ENCODE assay signal across 1 cellular context in genomic region chr11:119101759-119102423, GRCh38.
TF ChIP-seq lines count a peak whose summit lies in the region.

Gene DPAGT1 (minus strand): TSS chr11:119101853. CDS start chr11:119101655, 198 bp downstream.

TF ChIP-seq in HepG2, 621 proteins besides CTCF, POLR2A, EP300 and RAD21 (continued from another document and continues in another):
- TF ChIP-seq ZBTB10 (CRISPR knock-in tag; IDR thresholded peaks at IDR 0.05; ENCODE audit: borderline replicate concordance): 0 out of 2 replicates have a peak, but pooled peaks have one; percentile 25
- peak; percentile 57; the same call in 1 of the 2 replicates for TF ChIP-seq ZNF639 (CRISPR knock-in tag; conservative IDR thresholded peaks at IDR 0.05)
- peak; percentile 43; the same call in 1 of the 2 replicates for TF ChIP-seq POLR2G (IDR thresholded peaks at IDR 0.05; ENCODE audit: low read depth, low read length)
- TF ChIP-seq ZBTB43 (CRISPR knock-in tag; conservative IDR thresholded peaks at IDR 0.05): peak; percentile 2; the same call in 1 of the 2 replicates
- TF ChIP-seq ATF1 (CRISPR knock-in tag; IDR thresholded peaks at IDR 0.05): peak; percentile 89
- TF ChIP-seq THAP8 (CRISPR knock-in tag; IDR thresholded peaks at IDR 0.05; ENCODE audit: borderline replicate concordance): no peak
- no peak for TF ChIP-seq HOXD1 (CRISPR knock-in tag; IDR thresholded peaks at IDR 0.05)
- 0 out of 2 replicates have a peak, but pooled peaks have one; percentile 34 for TF ChIP-seq KLF9 (CRISPR knock-in tag; IDR thresholded peaks at IDR 0.05; ENCODE audit: low read depth)
- 0 out of 2 replicates have a peak, but pooled peaks have one; percentile 0 for TF ChIP-seq ZC3H13 (CRISPR knock-in tag; IDR thresholded peaks at IDR 0.05)
- TF ChIP-seq NFKB2 (CRISPR knock-in tag; IDR thresholded peaks at IDR 0.05; ENCODE audit: borderline replicate concordance): 0 out of 2 replicates have a peak, but pooled peaks have one; percentile 5
- TF ChIP-seq AKNA (CRISPR knock-in tag; IDR thresholded peaks at IDR 0.05; ENCODE audit: borderline replicate concordance): no peak
- TF ChIP-seq ZNF709 (CRISPR knock-in tag; IDR thresholded peaks at IDR 0.05): peak; percentile 61; the same call in 1 of the 2 replicates
- peak; percentile 33; the same call in 1 of the 2 replicates for TF ChIP-seq ZNF335 (CRISPR knock-in tag; IDR thresholded peaks at IDR 0.05)
- TF ChIP-seq FOXK1 (CRISPR knock-in tag; IDR thresholded peaks at IDR 0.05; ENCODE audit: borderline replicate concordance, low read depth): peak; percentile 72; the same call in 1 of the 2 replicates
- no peak for TF ChIP-seq ZNF816 (CRISPR knock-in tag; IDR thresholded peaks at IDR 0.05; ENCODE audit: borderline replicate concordance)
- TF ChIP-seq MYC (CRISPR knock-in tag; IDR thresholded peaks at IDR 0.05; ENCODE audit: borderline replicate concordance): peak; percentile 89
- peak; percentile 8; the same call in 1 of the 2 replicates for TF ChIP-seq ZNF652 (CRISPR knock-in tag; IDR thresholded peaks at IDR 0.05; ENCODE audit: borderline replicate concordance, low read depth)
- TF ChIP-seq ZSCAN29 (CRISPR knock-in tag; conservative IDR thresholded peaks at IDR 0.05): peak; percentile 17; the same call in 1 of the 2 replicates
- peak; percentile 93 for TF ChIP-seq NR2C2 (CRISPR knock-in tag; IDR thresholded peaks at IDR 0.05; ENCODE audit: borderline replicate concordance)
- peak; percentile 95 for TF ChIP-seq EHMT2 (IDR thresholded peaks at IDR 0.05; ENCODE audit: borderline replicate concordance, low read depth, low read length)
- no peak for TF ChIP-seq HNRNPL (IDR thresholded peaks at IDR 0.05; ENCODE audit: low read depth, low read length)
- TF ChIP-seq ZNF572 (CRISPR knock-in tag; IDR thresholded peaks at IDR 0.05): no peak
- peak; percentile 53; the same call in 1 of the 2 replicates for TF ChIP-seq SNAPC5 (CRISPR knock-in tag; IDR thresholded peaks at IDR 0.05; ENCODE audit: borderline replicate concordance)
- no peak for TF ChIP-seq FOXP1 (IDR thresholded peaks at IDR 0.05)
- no peak; the same call in 1 of the 2 replicates for TF ChIP-seq FOXP1 (CRISPR knock-in tag; IDR thresholded peaks at IDR 0.05)
- TF ChIP-seq HDAC1 (CRISPR knock-in tag; IDR thresholded peaks at IDR 0.05): peak; percentile 73; the same call in 1 of the 2 replicates
- TF ChIP-seq BRF2 (CRISPR knock-in tag; IDR thresholded peaks at IDR 0.05): no peak
- TF ChIP-seq HDAC2 (CRISPR knock-in tag; IDR thresholded peaks at IDR 0.05): peak; percentile 15; the same call in 1 of the 2 replicates
- TF ChIP-seq ETV6 (CRISPR knock-in tag; conservative IDR thresholded peaks at IDR 0.05): 0 out of 2 replicates have a peak, but pooled peaks have one; percentile 81
- no peak for TF ChIP-seq GPBP1L1 (CRISPR knock-in tag; IDR thresholded peaks at IDR 0.05)
- TF ChIP-seq FOSL1 (CRISPR knock-in tag; IDR thresholded peaks at IDR 0.05; ENCODE audit: borderline replicate concordance): 0 out of 2 replicates have a peak, but pooled peaks have one; percentile 4
- TF ChIP-seq SATB2 (CRISPR knock-in tag; IDR thresholded peaks at IDR 0.05): 0 out of 2 replicates have a peak, but pooled peaks have one; percentile 29
- TF ChIP-seq PAXIP1 (CRISPR knock-in tag; conservative IDR thresholded peaks at IDR 0.05): no peak
- TF ChIP-seq MNT (IDR thresholded peaks at IDR 0.05): peak; percentile 68
- no peak for TF ChIP-seq SOX13 (IDR thresholded peaks at IDR 0.05)
- no peak for TF ChIP-seq SOX13 (CRISPR knock-in tag; conservative IDR thresholded peaks at IDR 0.05 in 1 of 2, IDR thresholded peaks at IDR 0.05 in 1 of 2)
- no peak for TF ChIP-seq ONECUT2 (CRISPR knock-in tag; IDR thresholded peaks at IDR 0.05)
